ENCODE assay signal across 2 cellular contexts in genomic region chr3:58116161-58116955, GRCh38.
TF ChIP-seq lines count a peak whose summit lies in the region.

No MANE protein-coding gene starts in this region.

TF ChIP-seq in GM23338, 12 proteins besides CTCF, POLR2A, EP300 and RAD21 (continued from another document):
- TF ChIP-seq REST (IDR thresholded peaks at IDR 0.05; ENCODE audit: unreplicated experiment) (no peak), EZH2 (IDR thresholded peaks at IDR 0.05; ENCODE audit: low read depth, unreplicated experiment) (no peak), ZNF462 (CRISPR knock-in tag; IDR thresholded peaks at IDR 0.05) (no peak), STAT1 (IDR thresholded peaks at IDR 0.05; ENCODE audit: unreplicated experiment) (no peak), JUNB (IDR thresholded peaks at IDR 0.05; ENCODE audit: unreplicated experiment) (no peak), POLR2AphosphoS5 (IDR thresholded peaks at IDR 0.05; ENCODE audit: low read depth) (no peak), ETS1 (IDR thresholded peaks at IDR 0.05) (no peak)

TF ChIP-seq in GM12878, 131 proteins besides CTCF, POLR2A, EP300 and RAD21 (continued from another document):
- no peak for TF ChIP-seq JUND (IDR thresholded peaks at IDR 0.05; ENCODE audit: low read depth, low read length)
- peak; percentile 80 for TF ChIP-seq RUNX3 (IDR thresholded peaks at IDR 0.05; ENCODE audit: low read length)
- peak; percentile 70 for TF ChIP-seq USF1 (IDR thresholded peaks at IDR 0.05; ENCODE audit: borderline replicate concordance, extremely low read length, insufficient read depth, low read depth, low read length)
- TF ChIP-seq PAX5 (IDR thresholded peaks at IDR 0.05; ENCODE audit: borderline replicate concordance, low read depth, low read length): peak; percentile 51; the same call in 1 of the 2 replicates
- peak; percentile 75; the same call in 1 of the 2 replicates for TF ChIP-seq MLLT1 (IDR thresholded peaks at IDR 0.05)
- TF ChIP-seq SPI1 (IDR thresholded peaks at IDR 0.05; ENCODE audit: borderline replicate concordance, insufficient read depth, low read depth, low read length): peak; percentile 81
- peak; percentile 90 for TF ChIP-seq RELA (IDR thresholded peaks at IDR 0.05; ENCODE audit: borderline replicate concordance, partially characterized antibody)
- no peak for TF ChIP-seq EZH2 (IDR thresholded peaks at IDR 0.05; ENCODE audit: borderline replicate concordance, control insufficient read depth, low read depth, low read length)
- peak; percentile 39 for TF ChIP-seq MEF2B (IDR thresholded peaks at IDR 0.05; ENCODE audit: partially characterized antibody, poor library complexity, severe bottlenecking)
- 0 out of 2 replicates have a peak, but pooled peaks have one; percentile 45 for TF ChIP-seq TCF3 (IDR thresholded peaks at IDR 0.05; ENCODE audit: borderline replicate concordance, insufficient read depth, low read depth, low read length)
- TF ChIP-seq BHLHE40 (IDR thresholded peaks at IDR 0.05; ENCODE audit: borderline replicate concordance in 1 of 2, low read depth in 2 of 2, low read length in 1 of 2): peak; percentile 60 to 83; a peak in 3 of 4 replicates
- peak; percentile 76; the same call in 1 of the 2 replicates for TF ChIP-seq DPF2 (IDR thresholded peaks at IDR 0.05)
- no peak for TF ChIP-seq NFXL1 (IDR thresholded peaks at IDR 0.05; ENCODE audit: borderline replicate concordance)
- TF ChIP-seq ZSCAN29 (IDR thresholded peaks at IDR 0.05): no peak
- no peak for TF ChIP-seq ESRRA (IDR thresholded peaks at IDR 0.05; ENCODE audit: low read length)
- no peak for TF ChIP-seq SREBF1 (IDR thresholded peaks at IDR 0.05; ENCODE audit: low read length)
- TF ChIP-seq MTA2 (IDR thresholded peaks at IDR 0.05; ENCODE audit: low read depth): peak; percentile 64
- no peak for TF ChIP-seq YY1 (IDR thresholded peaks at IDR 0.05; ENCODE audit: low read depth, low read length)
- 0 out of 2 replicates have a peak, but pooled peaks have one; percentile 41 for TF ChIP-seq TCF12 (IDR thresholded peaks at IDR 0.05; ENCODE audit: low read depth, low read length)
- TF ChIP-seq PBX3 (IDR thresholded peaks at IDR 0.05; ENCODE audit: insufficient replicate concordance, low read depth, low read length): peak; percentile 90
- TF ChIP-seq USF2 (IDR thresholded peaks at IDR 0.05; ENCODE audit: borderline replicate concordance, low read depth, low read length): peak; percentile 23; the same call in 1 of the 2 replicates
- TF ChIP-seq ZNF687 (IDR thresholded peaks at IDR 0.05): peak; percentile 78
- no peak for TF ChIP-seq STAT3 (IDR thresholded peaks at IDR 0.05; ENCODE audit: low read depth, low read length)
- peak; percentile 62; the same call in 1 of the 2 replicates for TF ChIP-seq NBN (IDR thresholded peaks at IDR 0.05)
- no peak for TF ChIP-seq BCLAF1 (IDR thresholded peaks at IDR 0.05)
- peak; percentile 76 for TF ChIP-seq ATF7 (IDR thresholded peaks at IDR 0.05; ENCODE audit: low read depth)
- TF ChIP-seq NR2C1 (IDR thresholded peaks at IDR 0.05): peak; percentile 27; the same call in 1 of the 2 replicates
- peak; percentile 77; the same call in 1 of the 2 replicates for TF ChIP-seq MXI1 (IDR thresholded peaks at IDR 0.05; ENCODE audit: low read depth, low read length)
- TF ChIP-seq IKZF2 (IDR thresholded peaks at IDR 0.05): peak; percentile 31 to 38; a peak in 1 of 4 replicates
- peak; percentile 87 for TF ChIP-seq RELB (IDR thresholded peaks at IDR 0.05; ENCODE audit: low read depth)
- peak in 1 of 2 experiments; percentile 73; a peak in 2 of 3 replicates for TF ChIP-seq EGR1 (IDR thresholded peaks at IDR 0.05; ENCODE audit: borderline replicate concordance in 1 of 2, low read depth in 2 of 2, low read length in 2 of 2)
TF ChIP-seq in GM12878: peak in this region for 33.
